Comparison of ENCODE assay signal across 21 cellular contexts in the genomic region with DNA sequence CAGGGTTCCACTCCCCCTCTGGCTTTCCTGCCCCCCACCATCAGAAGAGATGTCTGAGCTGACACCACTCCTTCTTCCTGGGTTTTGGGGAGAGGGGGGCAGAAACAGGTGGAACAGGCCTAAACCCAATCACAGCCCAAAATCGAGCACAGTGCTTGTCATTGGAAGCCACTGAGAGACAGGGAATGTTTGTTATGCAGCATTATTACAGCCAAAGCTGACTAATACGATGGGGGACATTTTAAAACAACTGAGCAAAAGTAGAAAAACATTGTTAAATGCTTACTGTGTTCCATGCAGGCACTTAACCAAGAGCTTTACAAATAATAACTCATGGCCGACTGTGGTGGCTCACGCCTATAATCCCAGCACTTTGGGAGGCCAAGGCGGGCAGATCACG.
"Had no signal": no experiment of that assay in that cellular context is flagged by ENCODE, and none has a peak within 500 bp of the region (broad histone marks: within the 10 kb centered on the region; RNA-seq: fewer than 3 reads in every experiment).

No MANE protein-coding gene starts in this region.

- H3K27ac ChIP-seq: colonic mucosa, dorsolateral prefrontal cortex, esophagus muscularis mucosa, foreskin keratinocyte, gastroesophageal sphincter, heart left ventricle, hepatocyte, left lung, lower lobe of right lung had no signal

- H3K9me3 ChIP-seq: colonic mucosa, esophagus muscularis mucosa, gastroesophageal sphincter, heart left ventricle, left lung, lower lobe of right lung had no signal

- H3K4me2 ChIP-seq: hepatocyte had no signal

- H3K9me3 Mint-ChIP-seq: immature natural killer cell had no signal

- H3K36me3 Mint-ChIP-seq: immature natural killer cell had no signal

- H3K36me3 ChIP-seq: colonic mucosa, esophagus muscularis mucosa, gastroesophageal sphincter, heart left ventricle, left lung, lower lobe of right lung had no signal

- H3K27me3 ChIP-seq: colonic mucosa, esophagus muscularis mucosa, foreskin keratinocyte, heart left ventricle, hepatocyte had no signal

- H2AFZ ChIP-seq: hepatocyte had no signal

- H3K4me1 Mint-ChIP-seq: immature natural killer cell had no signal

- H3K4me3 ChIP-seq: colonic mucosa, dorsolateral prefrontal cortex, esophagus muscularis mucosa, gastroesophageal sphincter, heart left ventricle, hepatocyte, left lung, lower lobe of right lung had no signal

- ATAC-seq: foreskin keratinocyte, gastroesophageal sphincter, heart left ventricle, left cardiac atrium, left lung, left ventricle myocardium superior, lower lobe of right lung had no signal

- H3K79me2 ChIP-seq: hepatocyte had no signal

- H3K4me3 Mint-ChIP-seq: immature natural killer cell had no signal

- DNase-seq: colonic mucosa; dermis blood vessel endothelial cell; dorsolateral prefrontal cortex; effector CD4-positive, alpha-beta T cell; effector memory CD4-positive, alpha-beta T cell; foreskin keratinocyte; heart left ventricle; hypothalamus; immature natural killer cell; left cardiac atrium; left lung; left ventricle myocardium superior; lower lobe of right lung; mesendoderm; midbrain had no signal

- FAIRE-seq: endothelial cell of umbilical vein, frontal cortex, keratinocyte had no signal

- H3K4me1 ChIP-seq: colonic mucosa, esophagus muscularis mucosa, foreskin keratinocyte, left lung, lower lobe of right lung had no signal
